ENCODE assay signal across 16 cellular contexts in genomic region chr10:113915540-113915939, GRCh38.
"Had no signal": no experiment of that assay in that cellular context is flagged by ENCODE, and none has a peak within 500 bp of the region (broad histone marks: within the 10 kb centered on the region; RNA-seq: fewer than 3 reads in every experiment).

No MANE protein-coding gene starts in this region.

- DNase-seq: activated CD4-positive, alpha-beta T cell treated with anti-CD3 and anti-CD28 coated beads for 48 hours; activated CD4-positive, alpha-beta T cell treated with anti-CD3 and anti-CD28 coated beads, Interleukin-2, amount 50 U/mL, for 4 hours; activated CD4-positive, CD25-positive, alpha-beta regulatory T cell treated with anti-CD3 and anti-CD28 coated beads, Interleukin-2, amount 50 U/mL, for 72 hours; activated CD8-positive, alpha-beta memory T cell treated with anti-CD3 and anti-CD28 coated beads, Interleukin-2, amount 50 U/mL, for 48 hours; activated CD8-positive, alpha-beta T cell treated with anti-CD3 and anti-CD28 coated beads, Interleukin-2, amount 10 ng/mL, durations not matched to agents 7 days and 5 days; activated T-cell treated with anti-CD3 and anti-CD28 coated beads, Interleukin-2, amount 50 U/mL, for 1 hour; aorta; Karpas-422; NCI-H146; NCI-H187 treated with DMSO at 0.1 percent for 48 hours; NCI-H2081 treated with DMSO at 0.1 percent for 48 hours; NCI-H446; NCI-H524; SK-N-SH had no signal

- H3K4me2 ChIP-seq: SK-N-SH had no signal

- H3K4me1 ChIP-seq: breast epithelium had no signal

- H3K27ac ChIP-seq: breast epithelium had no signal

- H3K9me3 ChIP-seq: breast epithelium, SK-N-SH had no signal

- H3K27me3 ChIP-seq: breast epithelium had no signal

- ATAC-seq: activated CD8-positive, alpha-beta T cell treated with anti-CD3 and anti-CD28 coated beads, Interleukin-2, amount 10 ng/mL, durations not matched to agents 7 days and 5 days; K562 had no signal

- H3K4me3 ChIP-seq: breast epithelium, K562 had no signal

- H3K36me3 ChIP-seq: breast epithelium had no signal

- FAIRE-seq: K562 had no signal

- H3K9ac ChIP-seq: SK-N-SH had no signal
